1 cellular context compared by ENCODE assay signal in genomic region chr21:29196021-29196663, GRCh38.
A peak's percentile ranks its signal among the peaks of the same experiment; 100 is the strongest.
TF ChIP-seq lines count a peak whose summit lies in the region.

No MANE protein-coding gene starts in this region.

TF ChIP-seq in HEK293, 187 proteins besides CTCF, POLR2A, EP300 and RAD21 (continued from another document and continues in another):
- TF ChIP-seq PRDM10 (tag by site-specific recombination; IDR thresholded peaks at IDR 0.05) (peak; percentile 72), ZNF155 (tag by site-specific recombination; IDR thresholded peaks at IDR 0.05) (no peak), ZNF174 (tag by site-specific recombination; IDR thresholded peaks at IDR 0.05) (no peak), ZNF623 (tag by site-specific recombination; IDR thresholded peaks at IDR 0.05) (0 out of 2 replicates have a peak, but pooled peaks have one; percentile 12), KLF1 (tag by site-specific recombination; IDR thresholded peaks at IDR 0.05) (peak; percentile 51; the same call in 1 of the 2 replicates), OVOL3 (tag by site-specific recombination; IDR thresholded peaks at IDR 0.05) (no peak), ZNF138 (tag by site-specific recombination; IDR thresholded peaks at IDR 0.05; ENCODE audit: borderline replicate concordance) (no peak), ZNF146 (tag by site-specific recombination; IDR thresholded peaks at IDR 0.05) (no peak), SP7 (tag by site-specific recombination; IDR thresholded peaks at IDR 0.05) (peak; percentile 78), SCRT2 (tag by site-specific recombination; IDR thresholded peaks at IDR 0.05) (no peak), KLF9 (tag by site-specific recombination; IDR thresholded peaks at IDR 0.05; ENCODE audit: low read depth) (peak; percentile 65; the same call in 1 of the 2 replicates), ZNF175 (tag by site-specific recombination; IDR thresholded peaks at IDR 0.05) (no peak), WT1 (tag by site-specific recombination; IDR thresholded peaks at IDR 0.05) (no peak), ZNF354C (tag by site-specific recombination; IDR thresholded peaks at IDR 0.05; ENCODE audit: borderline replicate concordance, low read depth) (no peak), ZNF777 (tag by site-specific recombination; IDR thresholded peaks at IDR 0.05; ENCODE audit: borderline replicate concordance) (no peak), KLF8 (tag by site-specific recombination; IDR thresholded peaks at IDR 0.05) (peak; percentile 70), ZNF600 (tag by site-specific recombination; IDR thresholded peaks at IDR 0.05) (no peak), ZNF391 (tag by site-specific recombination; IDR thresholded peaks at IDR 0.05; ENCODE audit: borderline replicate concordance, low read depth) (no peak), ZNF302 (tag by site-specific recombination; IDR thresholded peaks at IDR 0.05; ENCODE audit: low read depth) (no peak), ZNF335 (tag by site-specific recombination; conservative IDR thresholded peaks at IDR 0.05) (no peak), ZNF560 (tag by site-specific recombination; IDR thresholded peaks at IDR 0.05; ENCODE audit: borderline replicate concordance) (no peak), BCL6B (tag by site-specific recombination; IDR thresholded peaks at IDR 0.05) (no peak), MEIS1 (CRISPR knock-in tag; IDR thresholded peaks at IDR 0.05; ENCODE audit: borderline replicate concordance) (no peak), ZNF791 (tag by site-specific recombination; IDR thresholded peaks at IDR 0.05) (no peak), ZNF664 (tag by site-specific recombination; IDR thresholded peaks at IDR 0.05) (no peak), ZBTB21 (tag by site-specific recombination; IDR thresholded peaks at IDR 0.05) (no peak), ZNF629 (tag by site-specific recombination; IDR thresholded peaks at IDR 0.05) (0 out of 2 replicates have a peak, but pooled peaks have one; percentile 55), ZBTB17 (tag by site-specific recombination; IDR thresholded peaks at IDR 0.05) (no peak), SP3 (tag by site-specific recombination; IDR thresholded peaks at IDR 0.05) (0 out of 2 replicates have a peak, but pooled peaks have one; percentile 30), HOXA7 (CRISPR knock-in tag; IDR thresholded peaks at IDR 0.05; ENCODE audit: borderline replicate concordance) (no peak), ZNF266 (tag by site-specific recombination; IDR thresholded peaks at IDR 0.05; ENCODE audit: low read depth) (no peak), ZBTB20 (tag by site-specific recombination; IDR thresholded peaks at IDR 0.05) (no peak), ZNF16 (tag by site-specific recombination; IDR thresholded peaks at IDR 0.05; ENCODE audit: low read depth) (no peak), ZNF548 (tag by site-specific recombination; IDR thresholded peaks at IDR 0.05) (no peak), ZNF670 (tag by site-specific recombination; IDR thresholded peaks at IDR 0.05; ENCODE audit: low read depth) (no peak), ZNF660 (tag by site-specific recombination; IDR thresholded peaks at IDR 0.05) (peak; percentile 92), ZFHX2 (tag by site-specific recombination; conservative IDR thresholded peaks at IDR 0.05) (no peak), YY2 (tag by site-specific recombination; IDR thresholded peaks at IDR 0.05) (no peak), ZNF112 (tag by site-specific recombination; IDR thresholded peaks at IDR 0.05) (no peak), ZNF169 (tag by site-specific recombination; IDR thresholded peaks at IDR 0.05) (no peak), ZNF350 (tag by site-specific recombination; IDR thresholded peaks at IDR 0.05) (peak; percentile 22; the same call in 1 of the 2 replicates), ZNF184 (tag by site-specific recombination; IDR thresholded peaks at IDR 0.05) (peak; percentile 100), HOXC10 (CRISPR knock-in tag; IDR thresholded peaks at IDR 0.05) (no peak), ZNF692 (tag by site-specific recombination; IDR thresholded peaks at IDR 0.05) (no peak), ZNF677 (tag by site-specific recombination; IDR thresholded peaks at IDR 0.05) (no peak), ZNF19 (tag by site-specific recombination; IDR thresholded peaks at IDR 0.05; ENCODE audit: low read depth) (no peak), ZNF324 (tag by site-specific recombination; IDR thresholded peaks at IDR 0.05) (peak; percentile 65; the same call in 1 of the 2 replicates), SCRT1 (tag by site-specific recombination; IDR thresholded peaks at IDR 0.05; ENCODE audit: borderline replicate concordance) (no peak)
- TF ChIP-seq, protein P1, sequence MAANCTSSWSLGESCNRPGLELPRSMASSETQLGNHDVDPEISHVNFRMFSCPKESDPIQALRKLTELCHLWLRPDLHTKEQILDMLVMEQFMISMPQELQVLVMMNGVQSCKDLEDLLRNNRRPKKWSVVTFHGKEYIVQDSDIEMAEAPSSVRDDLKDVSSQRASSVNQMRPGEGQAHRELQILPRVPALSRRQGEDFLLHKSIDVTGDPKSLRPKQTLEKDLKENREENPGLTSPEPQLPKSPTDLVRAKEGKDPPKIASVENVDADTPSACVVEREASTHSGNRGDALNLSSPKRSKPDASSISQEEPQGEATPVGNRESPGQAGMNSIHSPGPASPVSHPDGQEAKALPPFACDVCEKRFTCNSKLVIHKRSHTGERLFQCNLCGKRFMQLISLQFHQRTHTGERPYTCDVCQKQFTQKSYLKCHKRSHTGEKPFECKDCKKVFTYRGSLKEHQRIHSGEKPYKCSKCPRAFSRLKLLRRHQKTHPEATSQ (tag by site-specific recombination; IDR thresholded peaks at IDR 0.05) = no peak
- TF ChIP-seq, protein P2, sequence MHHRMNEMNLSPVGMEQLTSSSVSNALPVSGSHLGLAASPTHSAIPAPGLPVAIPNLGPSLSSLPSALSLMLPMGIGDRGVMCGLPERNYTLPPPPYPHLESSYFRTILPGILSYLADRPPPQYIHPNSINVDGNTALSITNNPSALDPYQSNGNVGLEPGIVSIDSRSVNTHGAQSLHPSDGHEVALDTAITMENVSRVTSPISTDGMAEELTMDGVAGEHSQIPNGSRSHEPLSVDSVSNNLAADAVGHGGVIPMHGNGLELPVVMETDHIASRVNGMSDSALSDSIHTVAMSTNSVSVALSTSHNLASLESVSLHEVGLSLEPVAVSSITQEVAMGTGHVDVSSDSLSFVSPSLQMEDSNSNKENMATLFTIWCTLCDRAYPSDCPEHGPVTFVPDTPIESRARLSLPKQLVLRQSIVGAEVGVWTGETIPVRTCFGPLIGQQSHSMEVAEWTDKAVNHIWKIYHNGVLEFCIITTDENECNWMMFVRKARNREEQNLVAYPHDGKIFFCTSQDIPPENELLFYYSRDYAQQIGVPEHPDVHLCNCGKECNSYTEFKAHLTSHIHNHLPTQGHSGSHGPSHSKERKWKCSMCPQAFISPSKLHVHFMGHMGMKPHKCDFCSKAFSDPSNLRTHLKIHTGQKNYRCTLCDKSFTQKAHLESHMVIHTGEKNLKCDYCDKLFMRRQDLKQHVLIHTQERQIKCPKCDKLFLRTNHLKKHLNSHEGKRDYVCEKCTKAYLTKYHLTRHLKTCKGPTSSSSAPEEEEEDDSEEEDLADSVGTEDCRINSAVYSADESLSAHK (tag by site-specific recombination; IDR thresholded peaks at IDR 0.05) = no peak
- TF ChIP-seq, protein P3, sequence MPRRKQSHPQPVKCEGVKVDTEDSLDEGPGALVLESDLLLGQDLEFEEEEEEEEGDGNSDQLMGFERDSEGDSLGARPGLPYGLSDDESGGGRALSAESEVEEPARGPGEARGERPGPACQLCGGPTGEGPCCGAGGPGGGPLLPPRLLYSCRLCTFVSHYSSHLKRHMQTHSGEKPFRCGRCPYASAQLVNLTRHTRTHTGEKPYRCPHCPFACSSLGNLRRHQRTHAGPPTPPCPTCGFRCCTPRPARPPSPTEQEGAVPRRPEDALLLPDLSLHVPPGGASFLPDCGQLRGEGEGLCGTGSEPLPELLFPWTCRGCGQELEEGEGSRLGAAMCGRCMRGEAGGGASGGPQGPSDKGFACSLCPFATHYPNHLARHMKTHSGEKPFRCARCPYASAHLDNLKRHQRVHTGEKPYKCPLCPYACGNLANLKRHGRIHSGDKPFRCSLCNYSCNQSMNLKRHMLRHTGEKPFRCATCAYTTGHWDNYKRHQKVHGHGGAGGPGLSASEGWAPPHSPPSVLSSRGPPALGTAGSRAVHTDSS (tag by site-specific recombination; IDR thresholded peaks at IDR 0.05) = no peak
- TF ChIP-seq, protein P4, sequence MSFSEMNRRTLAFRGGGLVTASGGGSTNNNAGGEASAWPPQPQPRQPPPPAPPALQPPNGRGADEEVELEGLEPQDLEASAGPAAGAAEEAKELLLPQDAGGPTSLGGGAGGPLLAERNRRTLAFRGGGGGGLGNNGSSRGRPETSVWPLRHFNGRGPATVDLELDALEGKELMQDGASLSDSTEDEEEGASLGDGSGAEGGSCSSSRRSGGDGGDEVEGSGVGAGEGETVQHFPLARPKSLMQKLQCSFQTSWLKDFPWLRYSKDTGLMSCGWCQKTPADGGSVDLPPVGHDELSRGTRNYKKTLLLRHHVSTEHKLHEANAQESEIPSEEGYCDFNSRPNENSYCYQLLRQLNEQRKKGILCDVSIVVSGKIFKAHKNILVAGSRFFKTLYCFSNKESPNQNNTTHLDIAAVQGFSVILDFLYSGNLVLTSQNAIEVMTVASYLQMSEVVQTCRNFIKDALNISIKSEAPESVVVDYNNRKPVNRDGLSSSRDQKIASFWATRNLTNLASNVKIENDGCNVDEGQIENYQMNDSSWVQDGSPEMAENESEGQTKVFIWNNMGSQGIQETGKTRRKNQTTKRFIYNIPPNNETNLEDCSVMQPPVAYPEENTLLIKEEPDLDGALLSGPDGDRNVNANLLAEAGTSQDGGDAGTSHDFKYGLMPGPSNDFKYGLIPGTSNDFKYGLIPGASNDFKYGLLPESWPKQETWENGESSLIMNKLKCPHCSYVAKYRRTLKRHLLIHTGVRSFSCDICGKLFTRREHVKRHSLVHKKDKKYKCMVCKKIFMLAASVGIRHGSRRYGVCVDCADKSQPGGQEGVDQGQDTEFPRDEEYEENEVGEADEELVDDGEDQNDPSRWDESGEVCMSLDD (tag by site-specific recombination; IDR thresholded peaks at IDR 0.05) = no peak
- TF ChIP-seq, protein P5, sequence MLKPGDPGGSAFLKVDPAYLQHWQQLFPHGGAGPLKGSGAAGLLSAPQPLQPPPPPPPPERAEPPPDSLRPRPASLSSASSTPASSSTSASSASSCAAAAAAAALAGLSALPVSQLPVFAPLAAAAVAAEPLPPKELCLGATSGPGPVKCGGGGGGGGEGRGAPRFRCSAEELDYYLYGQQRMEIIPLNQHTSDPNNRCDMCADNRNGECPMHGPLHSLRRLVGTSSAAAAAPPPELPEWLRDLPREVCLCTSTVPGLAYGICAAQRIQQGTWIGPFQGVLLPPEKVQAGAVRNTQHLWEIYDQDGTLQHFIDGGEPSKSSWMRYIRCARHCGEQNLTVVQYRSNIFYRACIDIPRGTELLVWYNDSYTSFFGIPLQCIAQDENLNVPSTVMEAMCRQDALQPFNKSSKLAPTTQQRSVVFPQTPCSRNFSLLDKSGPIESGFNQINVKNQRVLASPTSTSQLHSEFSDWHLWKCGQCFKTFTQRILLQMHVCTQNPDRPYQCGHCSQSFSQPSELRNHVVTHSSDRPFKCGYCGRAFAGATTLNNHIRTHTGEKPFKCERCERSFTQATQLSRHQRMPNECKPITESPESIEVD (tag by site-specific recombination; IDR thresholded peaks at IDR 0.05) = no peak
